Comparison of ENCODE assay signal across 8 cellular contexts in the genomic region with DNA sequence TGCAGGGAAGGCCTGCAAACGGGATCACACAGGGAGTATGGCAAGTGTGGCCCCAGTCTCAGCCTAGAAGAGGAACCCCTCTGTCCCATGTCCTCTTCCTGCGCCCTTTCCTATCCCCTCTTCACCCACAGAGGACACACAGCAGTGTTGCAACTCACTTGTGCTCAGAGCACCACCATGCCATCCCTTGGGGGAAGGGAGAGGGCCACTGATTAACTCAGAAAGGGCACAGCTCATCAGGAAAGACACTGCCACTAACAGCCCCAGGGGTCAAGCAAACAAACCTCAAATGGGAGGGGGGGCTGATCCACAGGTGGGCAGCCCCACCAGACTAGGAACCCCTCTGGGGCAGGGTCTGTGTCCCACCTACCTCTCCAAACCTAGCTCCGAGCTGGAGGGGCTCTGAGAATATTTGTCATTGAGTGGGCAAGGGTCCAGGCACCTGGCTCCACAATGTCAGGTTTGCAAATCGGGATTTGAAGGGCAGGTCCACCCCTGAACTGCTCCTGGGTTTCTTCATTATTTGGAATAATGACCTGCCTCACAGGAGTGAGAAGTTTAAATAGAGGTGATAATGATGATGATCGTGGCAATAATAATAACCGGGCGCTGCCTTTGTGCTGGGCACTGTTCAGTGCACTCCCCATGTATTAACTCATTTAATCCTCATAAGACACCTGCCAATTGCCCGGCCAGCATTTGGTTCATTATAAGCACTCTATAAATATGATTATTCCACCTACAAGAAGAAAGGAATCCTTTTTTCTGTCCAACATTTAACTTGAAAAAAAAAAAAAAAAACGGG. TPM values are rescaled to one million over a fixed set of nuclear protein-coding genes. Genes with fewer than 3 reads are reported as not detected.
A peak's percentile ranks its signal among the peaks of the same experiment; 100 is the strongest.
DNase-seq lines count a peak whose midpoint lies in the region; TF ChIP-seq lines count a peak whose summit lies in the region.

No MANE protein-coding gene starts in this region.

- peak overlapping the region; percentile 83; the same call in 1 of the 2 replicates for H3K4me3 ChIP-seq in GM12864 (ENCODE audit: low read depth, low read length)
- H3K4me3 ChIP-seq in SK-N-MC, result peak overlapping the region; percentile 77
- H3K4me3 ChIP-seq in fibroblast of mammary gland (ENCODE audit: control insufficient read depth, low read depth, low read length), result peak overlapping the region; percentile 80
- peak overlapping the region in 3 of 4 donors; percentile 68 to 94 (median 82) for H3K4me3 ChIP-seq in sigmoid colon

- TF ChIP-seq EP300 in sigmoid colon (IDR thresholded peaks at IDR 0.05), result no peak

- DNase-seq in GM12864 (ENCODE audit: low read depth) (no peak), SK-N-MC (ENCODE audit: low read depth, low spot score) (no peak), fibroblast of mammary gland (ENCODE audit: low read depth) (no peak), sigmoid colon (no peak), GM13977 (ENCODE audit: low spot score) (no peak), islet precursor cell (no peak), GOT3 (lab: John Stamatoyannopoulos, UW) (no peak), NCI-H1930 (lab: John Stamatoyannopoulos, UW) (no peak)

- TF ChIP-seq POLR2A in sigmoid colon (IDR thresholded peaks at IDR 0.05), result no peak

- intact Hi-C loops in sigmoid colon (cut with DNase I), result loop anchor here (10.0 kb wide), 2 partner anchors 313 to 343 kb away; a partner anchor contains a TSS

- in situ Hi-C loops in GM13977 (cut with MboI; ENCODE audit: low pct_unique_long_range_greater_than_20kb, low sequenced_read_pairs, unreplicated experiment), result loop anchor here (10.0 kb wide), 1 partner anchor 203 kb away; no protein-coding TSS in a partner anchor

- WGBS in sigmoid colon, 2 donors, result 42 to 56% methylated on average over 9 of the region's 9 CpGs

- H3K27ac ChIP-seq in SK-N-MC, result no peak overlapping the region
- H3K27ac ChIP-seq in sigmoid colon, result peak overlapping the region in 3 of 4 donors; percentile 89 to 94 (median 92)

- H3K4me1 ChIP-seq in sigmoid colon, result peaks cover 0 to 22% (median 16%) of the 10 kb centered on the region in 4 donors

- TF ChIP-seq CTCF in GM12864 (IDR thresholded peaks at IDR 0.05; ENCODE audit: low read depth, low read length, missing control alignments), result no peak
- no peak for TF ChIP-seq CTCF in fibroblast of mammary gland (conservative IDR thresholded peaks at IDR 0.05; ENCODE audit: control insufficient read depth, insufficient read depth, low read depth, low read length)
- TF ChIP-seq CTCF in sigmoid colon (IDR thresholded peaks at IDR 0.05), result no peak
- TF ChIP-seq CTCF in GM13977 (IDR thresholded peaks at IDR 0.05; ENCODE audit: extremely low read depth, insufficient read depth, missing control alignments), result no peak

- H3K27me3 ChIP-seq in sigmoid colon, result no peaks in the 10 kb centered on the region

- peaks cover 2% of the 10 kb centered on the region; the same call in 1 of the 2 replicates for H3K36me3 ChIP-seq in SK-N-MC (ENCODE audit: insufficient read depth, low read length)
- peaks cover 0 to 7% (median 3%) of the 10 kb centered on the region in 4 donors for H3K36me3 ChIP-seq in sigmoid colon

- peak overlapping the region; percentile 76 for H3K9ac ChIP-seq in SK-N-MC (ENCODE audit: insufficient read length)

- H3K9me3 ChIP-seq in SK-N-MC (ENCODE audit: low read depth, low read length) (no peaks in the 10 kb centered on the region), sigmoid colon (no peaks in the 10 kb centered on the region)

RNA-seq across cellular contexts. Expression of a gene that starts 1.0 kb away (rescaled TPM):
- 10 to 100 TPM in 1 of 4 donors, 1 to 10 TPM in 3; 6.7 to 12.8 (median 8.4) TPM for total RNA-seq in sigmoid colon
- 10 to 100 TPM in 1 of 3 donors, 1 to 10 TPM in 2; 2.4 to 11.0 (median 3.7) TPM for polyA plus RNA-seq in sigmoid colon

RNA-seq across cellular contexts. Expression of a gene that starts 41.9 kb away (rescaled TPM):
- not detected for total RNA-seq in sigmoid colon
- not detected for polyA plus RNA-seq in sigmoid colon

RNA-seq across cellular contexts. Expression of a gene that starts 55.1 kb away (rescaled TPM):
- total RNA-seq in sigmoid colon, result 10 to 100 TPM in 2 of 4 donors, 1 to 10 TPM in 2; 7.5 to 35.0 (median 13.8) TPM
- polyA plus RNA-seq in sigmoid colon, result 1 to 10 TPM; 1.2 to 8.6 (median 7.2) TPM
